9 cellular contexts compared by ENCODE assay signal in the genomic region with DNA sequence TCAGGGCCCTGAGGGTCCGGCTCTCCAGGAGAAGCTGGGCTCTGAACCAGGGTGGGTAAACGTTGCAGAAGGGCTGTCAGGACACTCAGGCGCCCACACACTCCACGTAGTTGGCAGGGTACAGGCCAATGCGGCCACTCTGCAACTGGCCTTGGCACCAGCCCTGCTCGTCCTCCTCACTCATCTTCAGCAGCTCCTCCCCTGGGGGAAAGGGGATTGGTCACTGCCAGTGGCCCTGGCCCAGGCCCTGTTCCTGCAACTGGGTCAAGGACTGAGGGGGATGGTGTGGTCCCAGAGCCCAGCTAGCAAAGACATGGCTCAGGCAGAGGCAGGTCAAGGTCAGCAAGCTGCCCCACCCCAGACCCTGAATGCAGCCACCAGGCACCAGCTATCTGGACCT. TPM values are rescaled to one million over a fixed set of nuclear protein-coding genes. Genes with fewer than 3 reads are reported as not detected.
DNase-seq lines count a peak whose midpoint lies in the region; ATAC-seq and TF ChIP-seq lines count a peak whose summit lies in the region.
"Had no signal": no experiment of that assay in that cellular context is flagged by ENCODE, and none has a peak within 500 bp of the region (broad histone marks: within the 10 kb centered on the region; RNA-seq: fewer than 3 reads in every experiment).

No MANE protein-coding gene starts in this region.

- no peak for TF ChIP-seq CTCF in GM12875 (IDR thresholded peaks at IDR 0.05; ENCODE audit: borderline replicate concordance, insufficient read depth, low read depth, low read length)
- TF ChIP-seq CTCF in activated CD8-positive, alpha-beta T cell treated with anti-CD3 and anti-CD28 coated beads for 36 hours (IDR thresholded peaks at IDR 0.05) = no peak

- no peak for DNase-seq in activated CD8-positive, alpha-beta T cell treated with anti-CD3 and anti-CD28 coated beads for 36 hours
- DNase-seq in left ventricle myocardium superior = peak; percentile 67
- DNase-seq in stimulated activated CD4-positive, alpha-beta T cell treated with anti-CD3 and anti-CD28 coated beads, Interleukin-2, amount 100 ng/mL, for 48 hours = no peak
- no peak for DNase-seq in DMS53 treated with DMSO at 0.1 percent for 48 hours (lab: John Stamatoyannopoulos, UW; ENCODE audit: unreplicated experiment)
- DNase-seq: activated CD4-positive, CD25-positive, alpha-beta regulatory T cell treated with anti-CD3 and anti-CD28 coated beads, Interleukin-2, amount 50 U/mL, for 72 hours had no signal

- H3K9ac ChIP-seq in skeletal muscle satellite cell (ENCODE audit: low read depth, low read length) = peak overlapping the region; percentile 91

- peak overlapping the region; percentile 99 for H3K4me2 ChIP-seq in skeletal muscle satellite cell (ENCODE audit: low read length)

- H3K27ac Mint-ChIP-seq in activated CD8-positive, alpha-beta T cell treated with anti-CD3 and anti-CD28 coated beads for 36 hours = peak overlapping the region; percentile 100

- H3K36me3 ChIP-seq in skeletal muscle satellite cell (ENCODE audit: insufficient read depth, low read length) = peaks cover 13% of the 10 kb centered on the region

- no peaks in the 10 kb centered on the region for H3K27me3 Mint-ChIP-seq in activated CD8-positive, alpha-beta T cell treated with anti-CD3 and anti-CD28 coated beads for 36 hours

- H3K27me3 ChIP-seq in skeletal muscle satellite cell (ENCODE audit: control insufficient read depth, insufficient read depth, low read length) = no peaks in the 10 kb centered on the region

- H3K4me3 Mint-ChIP-seq in activated CD8-positive, alpha-beta T cell treated with anti-CD3 and anti-CD28 coated beads for 36 hours = peak overlapping the region; percentile 94

- no peak for ATAC-seq in activated CD8-positive, alpha-beta T cell treated with anti-CD3 and anti-CD28 coated beads for 36 hours
- peak; percentile 12 for ATAC-seq in left ventricle myocardium superior
- no peak for ATAC-seq in GM21786 (IDR thresholded peaks at IDR 0.05; ENCODE audit: unreplicated experiment)
- ATAC-seq in HG03354 (IDR thresholded peaks at IDR 0.05; ENCODE audit: poor library complexity, severe bottlenecking, unreplicated experiment) = no peak

- H3K4me1 Mint-ChIP-seq in activated CD8-positive, alpha-beta T cell treated with anti-CD3 and anti-CD28 coated beads for 36 hours (ENCODE audit: low read depth) = peaks cover 37% of the 10 kb centered on the region

- no peaks in the 10 kb centered on the region for H3K9me3 Mint-ChIP-seq in activated CD8-positive, alpha-beta T cell treated with anti-CD3 and anti-CD28 coated beads for 36 hours

- POLR2A ChIA-PET in activated CD8-positive, alpha-beta T cell treated with anti-CD3 and anti-CD28 coated beads for 36 hours (lab: Charles Lee) = interaction anchor here (0.5 to 5.5 kb wide), 9 partner anchors 9 to 277 kb away, joined by 3 to 41 read pairs (median 4); a partner anchor contains a TSS

- intact Hi-C loops in activated CD8-positive, alpha-beta T cell treated with anti-CD3 and anti-CD28 coated beads for 36 hours (cut with micrococcal nuclease) = loop anchor here (5.0 kb wide), 2 partner anchors 39 to 79 kb away; a partner anchor contains a TSS
- intact Hi-C loops in left ventricle myocardium superior (cut with micrococcal nuclease) = no loop called here

- H3K4me1 ChIP-seq in skeletal muscle satellite cell (ENCODE audit: control insufficient read depth, insufficient read depth, low read length) = peaks cover 17% of the 10 kb centered on the region

- peaks cover 20% of the 10 kb centered on the region for H3K36me3 Mint-ChIP-seq in activated CD8-positive, alpha-beta T cell treated with anti-CD3 and anti-CD28 coated beads for 36 hours (ENCODE audit: low read depth)

- H3K4me3 ChIP-seq in GM12875 (ENCODE audit: low read depth, low read length) = peak overlapping the region; percentile 91
- peak overlapping the region; percentile 79 for H3K4me3 ChIP-seq in skeletal muscle satellite cell (ENCODE audit: low read length)

- CTCF ChIA-PET in activated CD8-positive, alpha-beta T cell treated with anti-CD3 and anti-CD28 coated beads for 36 hours (lab: Charles Lee) = interaction anchor here (0.7 to 5.1 kb wide), 24 partner anchors 10 to 235 kb away, joined by 3 to 46 read pairs (median 4); a partner anchor contains a TSS

- no peaks in the 10 kb centered on the region for H3K9me3 ChIP-seq in skeletal muscle satellite cell (replicated peaks; ENCODE audit: low read length)

RNA-seq across cellular contexts. Expression of a gene that starts 1.2 kb away (rescaled TPM):
- 10 to 100 TPM; 70.1 to 71.7 TPM for total RNA-seq in activated CD8-positive, alpha-beta T cell treated with anti-CD3 and anti-CD28 coated beads for 36 hours
- total RNA-seq in left ventricle myocardium superior = 48.0 TPM
- 121 TPM in 2 replicates for total RNA-seq in skeletal muscle satellite cell (2012; rRNA removed)

RNA-seq across cellular contexts. Expression of a gene that starts 8.4 kb away (rescaled TPM):
- 1 to 10 TPM; 4.7 to 8.0 TPM for total RNA-seq in activated CD8-positive, alpha-beta T cell treated with anti-CD3 and anti-CD28 coated beads for 36 hours
- 150 TPM for total RNA-seq in left ventricle myocardium superior
- 8.1 and 9.9 TPM in 2 replicates for total RNA-seq in skeletal muscle satellite cell (2012; rRNA removed)

RNA-seq across cellular contexts. Expression of a gene that starts 36.9 kb away (rescaled TPM):
- 100 to 1,000 TPM; 189 to 200 TPM for total RNA-seq in activated CD8-positive, alpha-beta T cell treated with anti-CD3 and anti-CD28 coated beads for 36 hours
- total RNA-seq in left ventricle myocardium superior = 9.5 TPM
- total RNA-seq in skeletal muscle satellite cell (2012; rRNA removed) = 14.4 and 19.3 TPM in 2 replicates

Comparison
In these comparisons a context has a peak if more than half of its experiments do, and no peak if none do; other contexts are left out.
1. RNA of a gene that starts 8.4 kb away (total RNA-seq): 150 TPM in left ventricle myocardium superior (single experiment); 4.7 to 8.0 TPM in activated CD8-positive, alpha-beta T cell treated with anti-CD3 and anti-CD28 coated beads for 36 hours; every median in the first group is over 10 times any median in the second.
2. RNA of a gene that starts 36.9 kb away (total RNA-seq): 189 to 200 TPM in activated CD8-positive, alpha-beta T cell treated with anti-CD3 and anti-CD28 coated beads for 36 hours; 9.5 TPM in left ventricle myocardium superior (single experiment); every median in the first group is over 10 times any median in the second.